ENCODE assay signal across 8 cellular contexts in genomic region chr4:2290974-2291704, GRCh38. TPM values are rescaled to one million over a fixed set of nuclear protein-coding genes. Genes with fewer than 3 reads are reported as not detected.
A peak's percentile ranks its signal among the peaks of the same experiment; 100 is the strongest.
DNase-seq lines count a peak whose midpoint lies in the region.

No MANE protein-coding gene starts in this region.

- no peaks in the 10 kb centered on the region for H3K9me2 ChIP-seq in Karpas-422 (replicated peaks; ENCODE audit: insufficient read depth, low read length)

- peak overlapping the region; percentile 44 for H3K9ac ChIP-seq in Karpas-422 (ENCODE audit: low read length)

- peak overlapping the region; percentile 22; the same call in 1 of the 2 replicates for H3K4me3 ChIP-seq in Karpas-422 (ENCODE audit: low read length)

- H3K4me2 ChIP-seq in Karpas-422 (ENCODE audit: low read depth, low read length, poor library complexity, severe bottlenecking): peak overlapping the region; percentile 66

- no peaks in the 10 kb centered on the region for H3K9me3 ChIP-seq in Karpas-422 (ENCODE audit: low read length)

- H4K20me1 ChIP-seq in Karpas-422 (ENCODE audit: insufficient read depth, low read depth, low read length): no peaks in the 10 kb centered on the region

- H3K79me2 ChIP-seq in Karpas-422 (ENCODE audit: low read length): no peaks in the 10 kb centered on the region

- H3K27ac ChIP-seq in Karpas-422 (ENCODE audit: low read length): peak overlapping the region; percentile 73

- H3K36me3 ChIP-seq in Karpas-422 (ENCODE audit: insufficient read depth, low read length): no peaks in the 10 kb centered on the region

- no peaks in the 10 kb centered on the region for H3K27me3 ChIP-seq in Karpas-422 (ENCODE audit: low read length)

- DNase-seq in Karpas-422 (peak; percentile 91), inferior parietal cortex (ENCODE audit: extremely low spot score) (peak; percentile 47), NCI-H1105 (lab: John Stamatoyannopoulos, UW) (no peak), glomerular visceral epithelial cell (ENCODE audit: extremely low spot score) (no peak), C1 segment of cervical spinal cord (lab: John Stamatoyannopoulos, UW) (no peak), COLO668 (lab: John Stamatoyannopoulos, UW; ENCODE audit: unreplicated experiment) (no peak)
- DNase-seq in activated CD8-positive, alpha-beta memory T cell treated with anti-CD3 and anti-CD28 coated beads, Interleukin-2, amount 50 U/mL, for 1 hour (ENCODE audit: extremely low read depth): peak; percentile 85
- peak; percentile 47 to 48 for DNase-seq in stimulated activated CD8-positive, alpha-beta memory T cell treated with anti-CD3 and anti-CD28 coated beads, Interleukin-7, amount 100 ng/mL, for 48 hours (ENCODE audit: extremely low read depth in 1 of 2, low read depth in 1 of 2)

- H3K4me1 ChIP-seq in Karpas-422 (ENCODE audit: low read length): peaks cover 36% of the 10 kb centered on the region

- peak overlapping the region; percentile 71 for H2AFZ ChIP-seq in Karpas-422 (ENCODE audit: low read length)

RNA-seq across cellular contexts. Expression of gene MXD4, which starts 29.2 kb away (rescaled TPM):
- total RNA-seq in Karpas-422 (2014; rRNA removed; shearing (Covaris generic); ENCODE audit: low replicate concordance): 33.2 and 73.9 TPM in 2 replicates

RNA-seq across cellular contexts. Expression of gene HAUS3, which starts 49.2 kb away (rescaled TPM):
- total RNA-seq in Karpas-422 (2014; rRNA removed; shearing (Covaris generic); ENCODE audit: low replicate concordance): 13.7 and 14.6 TPM in 2 replicates

RNA-seq across cellular contexts. Expression of gene POLN, which starts 49.2 kb away (rescaled TPM):
- 2.7 and 4.3 TPM in 2 replicates for total RNA-seq in Karpas-422 (2014; rRNA removed; shearing (Covaris generic); ENCODE audit: low replicate concordance)

Comparison
In these comparisons a context has a peak if more than half of its experiments do, and no peak if none do; other contexts are left out.
1. DNase-seq: peak in Karpas-422 (single experiment), activated CD8-positive, alpha-beta memory T cell treated with anti-CD3 and anti-CD28 coated beads, Interleukin-2, amount 50 U/mL, for 1 hour (single experiment), inferior parietal cortex (single experiment) and stimulated activated CD8-positive, alpha-beta memory T cell treated with anti-CD3 and anti-CD28 coated beads, Interleukin-7, amount 100 ng/mL, for 48 hours (2 of 2); none in NCI-H1105 (single experiment), glomerular visceral epithelial cell (single experiment), C1 segment of cervical spinal cord (0 of 14) and COLO668 (single experiment).